Comparison of ENCODE assay signal across 1 cellular context in genomic region chr12:15887043-15887817, GRCh38.
TF ChIP-seq lines count a peak whose summit lies in the region.

No MANE protein-coding gene starts in this region.

TF ChIP-seq in GM12878, 131 proteins besides CTCF, POLR2A, EP300 and RAD21:
- TF ChIP-seq KLF5 (IDR thresholded peaks at IDR 0.05; ENCODE audit: partially characterized antibody) (no peak), NFIC (IDR thresholded peaks at IDR 0.05; ENCODE audit: low read depth, low read length) (no peak), MYC (IDR thresholded peaks at IDR 0.05; ENCODE audit: insufficient read depth, insufficient read length, insufficient replicate concordance, low read length, severe bottlenecking) (no peak), CREB1 (IDR thresholded peaks at IDR 0.05; ENCODE audit: low read depth) (no peak), SREBF2 (IDR thresholded peaks at IDR 0.05; ENCODE audit: low read length) (no peak), CHD1 (IDR thresholded peaks at IDR 0.05; ENCODE audit: low read depth, low read length) (no peak), FOXM1 (IDR thresholded peaks at IDR 0.05; ENCODE audit: low read depth, low read length) (no peak), ZBTB33 (IDR thresholded peaks at IDR 0.05) (no peak), MTA3 (IDR thresholded peaks at IDR 0.05; ENCODE audit: borderline replicate concordance, low read length) (no peak), CEBPB (IDR thresholded peaks at IDR 0.05; ENCODE audit: borderline replicate concordance in 1 of 2, low read depth in 2 of 2, low read length in 2 of 2) (no peak), LARP7 (IDR thresholded peaks at IDR 0.05) (no peak), SKIL (IDR thresholded peaks at IDR 0.05; ENCODE audit: low read depth, poor library complexity, severe bottlenecking) (no peak), MEF2B (IDR thresholded peaks at IDR 0.05; ENCODE audit: partially characterized antibody, poor library complexity, severe bottlenecking) (no peak), STAT1 (conservative IDR thresholded peaks at IDR 0.05) (no peak), TCF7 (IDR thresholded peaks at IDR 0.05; ENCODE audit: borderline replicate concordance) (no peak), NKRF (conservative IDR thresholded peaks at IDR 0.05) (no peak), SMAD1 (IDR thresholded peaks at IDR 0.05; ENCODE audit: low read depth, partially characterized antibody) (no peak), POLR2AphosphoS2 (IDR thresholded peaks at IDR 0.05; ENCODE audit: low read depth, low read length) (no peak), ZBED1 (IDR thresholded peaks at IDR 0.05; ENCODE audit: borderline replicate concordance) (no peak)
TF ChIP-seq in GM12878: peak in this region for 0.
